Comparison of ENCODE assay signal across 8 cellular contexts in the genomic region with DNA sequence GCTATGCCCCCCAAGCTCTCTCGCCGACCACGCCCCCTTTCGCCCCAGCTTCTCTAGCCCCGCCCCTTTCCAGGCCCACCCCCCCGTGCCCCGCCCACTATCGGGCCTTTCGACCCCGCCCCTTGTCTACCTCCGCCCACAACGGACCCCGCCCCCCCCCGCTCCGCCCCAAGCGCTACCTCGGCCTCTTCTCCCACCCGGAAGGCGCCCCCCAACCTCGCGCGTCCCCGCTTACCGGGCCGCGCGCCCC. TPM values are rescaled to one million over a fixed set of nuclear protein-coding genes. Genes with fewer than 3 reads are reported as not detected.
DNase-seq lines count a peak whose midpoint lies in the region; ATAC-seq, FAIRE-seq and TF ChIP-seq lines count a peak whose summit lies in the region.

No MANE protein-coding gene starts in this region.

- no peak overlapping the region for H3K18ac ChIP-seq in trophoblast cell (ENCODE audit: low read length)

- H2BK120ac ChIP-seq in trophoblast cell (ENCODE audit: insufficient read depth, low read length, poor library complexity) = no peak overlapping the region

- H3K4me1 ChIP-seq in trophoblast cell (ENCODE audit: control insufficient read depth in 1 of 2, insufficient read depth in 2 of 2, low read length in 2 of 2) = peaks cover 23 to 34% of the 10 kb centered on the region in 2 experiments

- no peak for TF ChIP-seq CTCF in WERI-Rb-1 (IDR thresholded peaks at IDR 0.05; ENCODE audit: low read depth, low read length)

- H4K8ac ChIP-seq in trophoblast cell (ENCODE audit: low read depth, low read length) = no peak overlapping the region

- no peak overlapping the region for H3K23ac ChIP-seq in trophoblast cell (ENCODE audit: low read length)

- H3K9me3 ChIP-seq in WERI-Rb-1 (ENCODE audit: severe bottlenecking) = no peaks in the 10 kb centered on the region
- H3K9me3 ChIP-seq in trophoblast cell (ENCODE audit: insufficient read depth, low read depth, low read length) = no peaks in the 10 kb centered on the region

- peak overlapping the region; percentile 70 for H3K4me3 ChIP-seq in WERI-Rb-1 (ENCODE audit: low read depth, low read length)
- H3K4me3 ChIP-seq in trophoblast cell (ENCODE audit: low read depth, low read length) = peak overlapping the region; percentile 73

- no peak overlapping the region for H2AFZ ChIP-seq in trophoblast cell (ENCODE audit: insufficient read depth, low read length, poor library complexity)

- H3K14ac ChIP-seq in trophoblast cell (ENCODE audit: low read length) = no peak overlapping the region

- H3K36me3 ChIP-seq in WERI-Rb-1 = peaks cover 46% of the 10 kb centered on the region
- H3K36me3 ChIP-seq in trophoblast cell (ENCODE audit: control insufficient read depth in 1 of 2, insufficient read depth in 2 of 2, low read length in 2 of 2) = peaks cover 35 to 38% of the 10 kb centered on the region in 2 experiments

- H2BK5ac ChIP-seq in trophoblast cell (ENCODE audit: low read depth, low read length, poor library complexity) = no peak overlapping the region

- peaks cover 18% of the 10 kb centered on the region for H3K79me2 ChIP-seq in trophoblast cell (ENCODE audit: control insufficient read depth, insufficient read depth, low read length, poor library complexity)

- no peak overlapping the region for H3K9ac ChIP-seq in trophoblast cell (ENCODE audit: low read length)

- TF ChIP-seq POLR2A in H54 (IDR thresholded peaks at IDR 0.05; ENCODE audit: low read depth, low read length) = no peak
- TF ChIP-seq POLR2A in GM12891 (IDR thresholded peaks at IDR 0.05; ENCODE audit: low read depth, low read length) = no peak

- peaks cover 20% of the 10 kb centered on the region for H3K79me1 ChIP-seq in trophoblast cell (ENCODE audit: low read length)

- DNase-seq in H54 (ENCODE audit: insufficient read length, low spot score) = peak; percentile 26
- no peak for DNase-seq in WERI-Rb-1
- peak; percentile 84 for DNase-seq in germinal center (ENCODE audit: low spot score)
- DNase-seq in trophoblast cell = no peak
- no peak for DNase-seq in GM12891 (ENCODE audit: insufficient read length, low spot score)
- DNase-seq in effector CD4-positive, alpha-beta T cell = no peak
- DNase-seq in NCI-H128 (lab: John Stamatoyannopoulos, UW; ENCODE audit: unreplicated experiment) = no peak

- no peak overlapping the region for H4K91ac ChIP-seq in trophoblast cell (ENCODE audit: low read depth, low read length)

- H3K27ac ChIP-seq in WERI-Rb-1 (no peak overlapping the region), trophoblast cell (ENCODE audit: low read depth, low read length) (peak overlapping the region; percentile 80)

- no peak for ATAC-seq in HG02973 (IDR thresholded peaks at IDR 0.05; ENCODE audit: unreplicated experiment)

- WGBS in trophoblast cell (ENCODE audit: extremely low coverage, insufficient coverage, insufficient read length) = no CpG with 5 or more reads among the region's 27 CpGs

- no peak overlapping the region for H2BK12ac ChIP-seq in trophoblast cell (ENCODE audit: low read length)

- no peak overlapping the region for H3K4ac ChIP-seq in trophoblast cell (ENCODE audit: low read depth, low read length)

- H3K27me3 ChIP-seq in WERI-Rb-1 (ENCODE audit: insufficient read depth, low read depth, severe bottlenecking) (no peaks in the 10 kb centered on the region), trophoblast cell (ENCODE audit: insufficient read depth, low read length) (no peaks in the 10 kb centered on the region)

- H3K4me2 ChIP-seq in trophoblast cell (ENCODE audit: low read length) = peak overlapping the region; percentile 38

- H2AK5ac ChIP-seq in trophoblast cell (ENCODE audit: low read length) = no peak overlapping the region

- no peak overlapping the region for H4K12ac ChIP-seq in trophoblast cell (ENCODE audit: low read depth, low read length)

- FAIRE-seq in H54 (lab: Jason Lieb, UNC) (no peak), GM12891 (lab: Jason Lieb, UNC) (no peak)

TF ChIP-seq in GM12891, 5 proteins besides CTCF, POLR2A, EP300 and RAD21:
- no peak for TF ChIP-seq POU2F2 (IDR thresholded peaks at IDR 0.05; ENCODE audit: low read depth, low read length)
- no peak for TF ChIP-seq POLR2AphosphoS5 (IDR thresholded peaks at IDR 0.05; ENCODE audit: low read depth, low read length)
TF ChIP-seq in GM12891: peak in this region for 0.

RNA-seq across cellular contexts. Expression of a gene that starts 0.2 kb away (rescaled TPM):
- polyA plus RNA-seq in trophoblast cell (2013) = 10.8 and 10.9 TPM in 2 replicates
- 8.5 TPM for polyA plus RNA-seq in GM12891 (2012; ENCODE audit: low read depth, missing spikeins)

RNA-seq across cellular contexts. Expression of a gene that starts 3.5 kb away (rescaled TPM):
- 62.9 and 65.4 TPM in 2 replicates for polyA plus RNA-seq in trophoblast cell (2013)
- 48.1 TPM for polyA plus RNA-seq in GM12891 (2012; ENCODE audit: low read depth, missing spikeins)

RNA-seq across cellular contexts. Expression of a gene that starts 5.4 kb away (rescaled TPM):
- 54.8 and 56.1 TPM in 2 replicates for polyA plus RNA-seq in trophoblast cell (2013)
- polyA plus RNA-seq in GM12891 (2012; ENCODE audit: low read depth, missing spikeins) = 35.0 TPM

RNA-seq across cellular contexts. Expression of a gene that starts 18.6 kb away (rescaled TPM):
- 151 and 154 TPM in 2 replicates for polyA plus RNA-seq in trophoblast cell (2013)
- polyA plus RNA-seq in GM12891 (2012; ENCODE audit: low read depth, missing spikeins) = 16.3 TPM

RNA-seq across cellular contexts. Expression of a gene that starts 27.9 kb away (rescaled TPM):
- polyA plus RNA-seq in trophoblast cell (2013) = 67.7 and 69.0 TPM in 2 replicates
- polyA plus RNA-seq in GM12891 (2012; ENCODE audit: low read depth, missing spikeins) = 143 TPM

Comparison
In these comparisons a context has a peak if more than half of its experiments do, and no peak if none do; other contexts are left out.
1. DNase-seq: peak in H54 (single experiment) and germinal center (single experiment); none in WERI-Rb-1 (single experiment), trophoblast cell (0 of 2), GM12891 (single experiment), effector CD4-positive, alpha-beta T cell (single experiment) and NCI-H128 (single experiment).